Comparison of ENCODE assay signal across 8 cellular contexts in genomic region chr17:59106463-59107305, GRCh38. TPM values are rescaled to one million over a fixed set of nuclear protein-coding genes. Genes with fewer than 3 reads are reported as not detected.
DNase-seq lines count a peak whose midpoint lies in the region; ATAC-seq and TF ChIP-seq lines count a peak whose summit lies in the region.

Gene TRIM37 (minus strand): TSS chr17:59106880. CDS start chr17:59106461, 419 bp downstream.

- H3K27ac ChIP-seq in OCI-LY3 (ENCODE audit: low read length) = peak within 1 kb of the TSS; percentile 69

- peaks cover 4% of the 10 kb centered on the region for H3K4me1 Mint-ChIP-seq in endothelial cell (ENCODE audit: unreplicated experiment)

- H3K27me3 Mint-ChIP-seq in endothelial cell (ENCODE audit: unreplicated experiment) = no peaks in the 10 kb centered on the region

- H3K27ac Mint-ChIP-seq in endothelial cell (ENCODE audit: unreplicated experiment) = peak within 1 kb of the TSS; percentile 72

- peaks cover 36% of the 10 kb centered on the region for H3K79me2 ChIP-seq in OCI-LY3 (ENCODE audit: low read length)

- peaks cover 14% of the 10 kb centered on the region for H3K4me1 ChIP-seq in OCI-LY3 (ENCODE audit: low read length)

- H3K27me3 ChIP-seq in OCI-LY3 (ENCODE audit: low read depth, low read length) = peaks cover 5% of the 10 kb centered on the region; the same call in 1 of the 2 replicates

- no peaks in the 10 kb centered on the region for H3K9me3 ChIP-seq in OCI-LY3 (ENCODE audit: insufficient read depth, low read length)

- peak within 1 kb of the TSS; percentile 84 for H3K4me3 ChIP-seq in OCI-LY3 (ENCODE audit: low read length)

- no peaks in the 10 kb centered on the region for H3K9me3 Mint-ChIP-seq in endothelial cell (ENCODE audit: unreplicated experiment)

- peak within 1 kb of the TSS; percentile 81 for H3K9ac ChIP-seq in OCI-LY3 (ENCODE audit: low read length)

- H3K4me3 Mint-ChIP-seq in endothelial cell (ENCODE audit: unreplicated experiment) = peak within 1 kb of the TSS; percentile 92

- H2AFZ ChIP-seq in OCI-LY3 (ENCODE audit: low read depth, low read length) = peak within 1 kb of the TSS; percentile 95

- H3K4me2 ChIP-seq in OCI-LY3 (ENCODE audit: low read length) = peak within 1 kb of the TSS; percentile 88

- H3K36me3 ChIP-seq in OCI-LY3 (replicated peaks; ENCODE audit: low read depth, low read length) = no peaks in the 10 kb centered on the region

- peaks cover 9% of the 10 kb centered on the region for H3K36me3 Mint-ChIP-seq in endothelial cell (ENCODE audit: low read depth, unreplicated experiment)

- no peaks in the 10 kb centered on the region for H4K20me1 ChIP-seq in OCI-LY3 (ENCODE audit: insufficient read depth, low read length)

- DNase-seq in DMS 273 (lab: John Stamatoyannopoulos, UW; ENCODE audit: unreplicated experiment) = peak; percentile 100
- peak; percentile 91 for DNase-seq in HuH-7 (ENCODE audit: low spot score)
- DNase-seq in activated CD8-positive, alpha-beta memory T cell treated with anti-CD3 and anti-CD28 coated beads, Interleukin-2, amount 50 U/mL, for 48 hours = peak; percentile 99
- DNase-seq in endothelial cell (ENCODE audit: low spot score) = peak; percentile 99
- peak; percentile 98 for DNase-seq in midbrain (lab: John Stamatoyannopoulos, UW)
- DNase-seq in stimulated activated CD8-positive, alpha-beta memory T cell treated with anti-CD3 and anti-CD28 coated beads, Interleukin-2, amount 100 ng/mL, for 1 hour (ENCODE audit: low read depth in 2 of 2) = peak; percentile 98

- TF ChIP-seq CTCF in OCI-LY3 (IDR thresholded peaks at IDR 0.05; ENCODE audit: low read depth, low read length) (peak; percentile 9; the same call in 1 of the 2 replicates), endothelial cell (IDR thresholded peaks at IDR 0.05; ENCODE audit: unreplicated experiment) (no peak)

- peak; percentile 91 for ATAC-seq in GM21515 (IDR thresholded peaks at IDR 0.05; ENCODE audit: unreplicated experiment)

RNA-seq across cellular contexts. Expression of gene TRIM37, which starts in this region (rescaled TPM):
- total RNA-seq in endothelial cell (ENCODE audit: unreplicated experiment) = 24.8 TPM

Comparison
In these comparisons a context has a peak if more than half of its experiments do, and no peak if none do; other contexts are left out.
1. Peak in every context shown above with its lines: DNase-seq, ATAC-seq, H3K4me3 ChIP-seq and H3K27ac ChIP-seq.